Comparison of ENCODE assay signal across 11 cellular contexts in the genomic region with DNA sequence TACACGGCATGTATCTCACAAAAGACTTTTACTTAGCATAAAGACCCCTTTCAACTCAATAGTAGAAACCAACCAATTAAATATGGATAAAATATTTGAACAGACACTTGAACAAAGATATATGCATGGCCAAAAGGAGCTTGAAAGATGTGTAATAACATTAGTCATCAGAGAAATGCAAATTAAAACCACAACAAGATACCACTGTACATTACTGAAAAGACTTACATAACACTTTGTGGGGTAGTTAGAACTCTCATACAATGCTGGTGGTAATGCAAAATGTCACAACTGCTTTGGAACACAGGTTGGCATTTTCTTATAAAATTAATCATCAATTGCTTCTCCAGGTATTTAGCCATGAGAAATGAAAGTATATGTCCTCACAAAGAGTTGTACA.
DNase-seq lines count a peak whose midpoint lies in the region; ATAC-seq and TF ChIP-seq lines count a peak whose summit lies in the region.
"Had no signal": no experiment of that assay in that cellular context is flagged by ENCODE, and none has a peak within 500 bp of the region (broad histone marks: within the 10 kb centered on the region; RNA-seq: fewer than 3 reads in every experiment).

No MANE protein-coding gene starts in this region.

- no peak overlapping the region for H4K8ac ChIP-seq in mesendoderm (ENCODE audit: low read depth, low read length)

- no CpG with 5 or more reads among the region's 1 CpG for WGBS in mesendoderm (ENCODE audit: extremely low coverage, insufficient coverage, low lambda C conversion rate)
- WGBS in suprapubic skin, result 94% methylated on average over 1 of the region's 1 CpG

- H3K27me3 Mint-ChIP-seq in HFFc6 (ENCODE audit: insufficient read depth), result no peaks in the 10 kb centered on the region
- H3K27me3 Mint-ChIP-seq in activated CD4-positive, alpha-beta T cell treated with anti-CD3 and anti-CD28 coated beads, Interleukin-2, amount 10 ng/mL, durations not matched to agents 7 days and 5 days, result no peaks in the 10 kb centered on the region

- no peak overlapping the region for H3K18ac ChIP-seq in mesendoderm (ENCODE audit: low read length)

- peaks cover 19% of the 10 kb centered on the region for H3K4me1 Mint-ChIP-seq in HFFc6 (ENCODE audit: low read depth)
- no peaks in the 10 kb centered on the region for H3K4me1 Mint-ChIP-seq in activated CD4-positive, alpha-beta T cell treated with anti-CD3 and anti-CD28 coated beads, Interleukin-2, amount 10 ng/mL, durations not matched to agents 7 days and 5 days

- H3K4me1 ChIP-seq in mesendoderm (ENCODE audit: control insufficient read depth, low read depth, low read length) (no peaks in the 10 kb centered on the region), suprapubic skin (no peaks in the 10 kb centered on the region)
- H3K4me1 ChIP-seq: tibial nerve had no signal

- no peak overlapping the region for H3K56ac ChIP-seq in mesendoderm (ENCODE audit: low read length)

- no peaks in the 10 kb centered on the region for H3K9me3 ChIP-seq in suprapubic skin
- H3K9me3 ChIP-seq: left ventricle myocardium inferior, tibial nerve had no signal

- no peaks in the 10 kb centered on the region for H3K36me3 Mint-ChIP-seq in HFFc6 (ENCODE audit: low read depth)
- H3K36me3 Mint-ChIP-seq in activated CD4-positive, alpha-beta T cell treated with anti-CD3 and anti-CD28 coated beads, Interleukin-2, amount 10 ng/mL, durations not matched to agents 7 days and 5 days (ENCODE audit: low read depth), result peaks cover 6% of the 10 kb centered on the region

- TF ChIP-seq CTCF in GM13977 (IDR thresholded peaks at IDR 0.05; ENCODE audit: extremely low read depth, insufficient read depth, missing control alignments), result no peak
- TF ChIP-seq CTCF in HFFc6 (IDR thresholded peaks at IDR 0.05), result no peak
- TF ChIP-seq CTCF in NB4 (IDR thresholded peaks at IDR 0.05; ENCODE audit: low read depth, low read length), result no peak
- no peak for TF ChIP-seq CTCF in suprapubic skin (IDR thresholded peaks at IDR 0.05)

- H2BK120ac ChIP-seq in mesendoderm (ENCODE audit: low read depth, low read length), result no peak overlapping the region

- no peaks in the 10 kb centered on the region for H3K79me1 ChIP-seq in mesendoderm (ENCODE audit: low read length)

- H3K4me3 Mint-ChIP-seq in HFFc6, result no peak overlapping the region
- H3K4me3 Mint-ChIP-seq in activated CD4-positive, alpha-beta T cell treated with anti-CD3 and anti-CD28 coated beads, Interleukin-2, amount 10 ng/mL, durations not matched to agents 7 days and 5 days, result no peak overlapping the region

- H4K5ac ChIP-seq in mesendoderm (ENCODE audit: low read length), result no peak overlapping the region

- no peak overlapping the region for H3K27ac ChIP-seq in mesendoderm (ENCODE audit: low read depth, low read length)
- H3K27ac ChIP-seq in suprapubic skin, result no peak overlapping the region
- H3K27ac ChIP-seq: left ventricle myocardium inferior, tibial nerve had no signal

- POLR2A ChIA-PET in activated CD4-positive, alpha-beta T cell treated with anti-CD3 and anti-CD28 coated beads, Interleukin-2, amount 10 ng/mL, durations not matched to agents 7 days and 5 days (lab: Charles Lee), result interaction anchor here (0.6 kb wide), 1 partner anchor 50 kb away, joined by 4 read pairs; no protein-coding TSS in a partner anchor

- H3K27me3 ChIP-seq in mesendoderm (ENCODE audit: insufficient read depth, low read length, poor library complexity) (no peaks in the 10 kb centered on the region), suprapubic skin (no peaks in the 10 kb centered on the region)
- H3K27me3 ChIP-seq: tibial nerve had no signal

- in situ Hi-C loops in GM13977 (cut with MboI; ENCODE audit: low pct_unique_long_range_greater_than_20kb, low sequenced_read_pairs, unreplicated experiment), result no loop called here

- H3K4me3 ChIP-seq in NB4 (ENCODE audit: low read depth, low read length) (no peak overlapping the region), mesendoderm (ENCODE audit: low read length) (no peak overlapping the region), suprapubic skin (no peak overlapping the region)
- H3K4me3 ChIP-seq: left ventricle myocardium inferior, tibial nerve had no signal

- H3K4me2 ChIP-seq in mesendoderm (ENCODE audit: low read length), result no peak overlapping the region

- H3K36me3 ChIP-seq in mesendoderm (ENCODE audit: control insufficient read depth, insufficient read depth, low read length) (no peaks in the 10 kb centered on the region), suprapubic skin (no peaks in the 10 kb centered on the region)

- H2AK5ac ChIP-seq in mesendoderm (ENCODE audit: low read length), result no peak overlapping the region

- no peaks in the 10 kb centered on the region for H3K9me3 Mint-ChIP-seq in HFFc6
- no peaks in the 10 kb centered on the region for H3K9me3 Mint-ChIP-seq in activated CD4-positive, alpha-beta T cell treated with anti-CD3 and anti-CD28 coated beads, Interleukin-2, amount 10 ng/mL, durations not matched to agents 7 days and 5 days

- DNase-seq in GM13977 (ENCODE audit: low spot score) (peak; percentile 33), HFFc6 (peak; percentile 35), NB4 (ENCODE audit: low read depth) (peak; percentile 55), fibroblast of the conjunctiva (ENCODE audit: low read depth) (peak; percentile 5), mesendoderm (no peak), suprapubic skin (ENCODE audit: low spot score in 2 of 2) (no peak)
- no peak for DNase-seq in activated CD4-positive, alpha-beta T cell treated with anti-CD3 and anti-CD28 coated beads, Interleukin-2, amount 10 ng/mL, durations not matched to agents 7 days and 5 days
- DNase-seq: DND-41, left ventricle myocardium inferior had no signal

- ATAC-seq in HG02588 (IDR thresholded peaks at IDR 0.05; ENCODE audit: unreplicated experiment), result no peak

- no peak overlapping the region for H2BK5ac ChIP-seq in mesendoderm (ENCODE audit: low read length)

- H3K27ac Mint-ChIP-seq in HFFc6, result no peak overlapping the region
- no peak overlapping the region for H3K27ac Mint-ChIP-seq in activated CD4-positive, alpha-beta T cell treated with anti-CD3 and anti-CD28 coated beads, Interleukin-2, amount 10 ng/mL, durations not matched to agents 7 days and 5 days

- CTCF ChIA-PET in activated CD4-positive, alpha-beta T cell treated with anti-CD3 and anti-CD28 coated beads, Interleukin-2, amount 10 ng/mL, durations not matched to agents 7 days and 5 days (lab: Charles Lee), result interaction anchor here (1.2 kb wide), 1 partner anchor 61 kb away, joined by 3 read pairs; a partner anchor contains a TSS

- H3K4ac ChIP-seq in mesendoderm (ENCODE audit: low read depth, low read length), result no peak overlapping the region

- TF ChIP-seq EP300 in suprapubic skin (IDR thresholded peaks at IDR 0.05), result no peak

- H3K9ac ChIP-seq in mesendoderm (ENCODE audit: low read length), result no peak overlapping the region

- no peaks in the 10 kb centered on the region for H3K79me2 ChIP-seq in mesendoderm (ENCODE audit: control insufficient read depth, insufficient read depth, low read length)

- H2BK15ac ChIP-seq in mesendoderm (replicated peaks; ENCODE audit: low read depth), result no peak overlapping the region

- no peak for TF ChIP-seq POLR2A in NB4 (IDR thresholded peaks at IDR 0.05; ENCODE audit: extremely low read depth, insufficient read length)
- TF ChIP-seq POLR2A in suprapubic skin (IDR thresholded peaks at IDR 0.05), result no peak

- no peak overlapping the region for H3K23ac ChIP-seq in mesendoderm (ENCODE audit: low read length)

Comparison
In these comparisons a context has a peak if more than half of its experiments do, and no peak if none do; other contexts are left out.
1. DNase-seq: peak in GM13977 (single experiment), HFFc6 (single experiment), NB4 (single experiment) and fibroblast of the conjunctiva (single experiment); none in mesendoderm (single experiment), suprapubic skin (0 of 2) and activated CD4-positive, alpha-beta T cell treated with anti-CD3 and anti-CD28 coated beads, Interleukin-2, amount 10 ng/mL, durations not matched to agents 7 days and 5 days (single experiment).